In genomic region chr2:241081643-241082337, GRCh38 we compare ENCODE assay signal across 1 cellular context.
TF ChIP-seq lines count a peak whose summit lies in the region.

No MANE protein-coding gene starts in this region.

TF ChIP-seq in H1, 55 proteins besides CTCF, POLR2A, EP300 and RAD21 (continued from another document):
- TF ChIP-seq CHD7 (IDR thresholded peaks at IDR 0.05; ENCODE audit: insufficient replicate concordance, low read length): no peak
- TF ChIP-seq POU5F1 (IDR thresholded peaks at IDR 0.05; ENCODE audit: low read depth, low read length): no peak
- no peak for TF ChIP-seq POLR2AphosphoS5 (IDR thresholded peaks at IDR 0.05; ENCODE audit: low read depth, low read length)
